ENCODE assay signal across 4 cellular contexts in genomic region chr16:49919327-49919726, GRCh38.
"Had no signal": no experiment of that assay in that cellular context is flagged by ENCODE, and none has a peak within 500 bp of the region (broad histone marks: within the 10 kb centered on the region; RNA-seq: fewer than 3 reads in every experiment).

No MANE protein-coding gene starts in this region.

- H2AFZ ChIP-seq: GM23338 had no signal

- ATAC-seq: GM23338 had no signal

- H3K9me3 Mint-ChIP-seq: GM23338, H9 had no signal

- H3K27ac Mint-ChIP-seq: GM23338, H9 had no signal

- H3K4me2 ChIP-seq: GM23338 had no signal

- DNase-seq: H9, HCEC 1CT, IMR-90 had no signal

- H3K4me3 ChIP-seq: GM23338 had no signal

- H3K4me3 Mint-ChIP-seq: GM23338, H9 had no signal
